In genomic region chr2:237563816-237564215, GRCh38 we compare ENCODE assay signal across 18 cellular contexts. TPM values are rescaled to one million over a fixed set of nuclear protein-coding genes. Genes with fewer than 3 reads are reported as not detected.
DNase-seq lines count a peak whose midpoint lies in the region; ATAC-seq and TF ChIP-seq lines count a peak whose summit lies in the region.
"Had no signal": no experiment of that assay in that cellular context is flagged by ENCODE, and none has a peak within 500 bp of the region (broad histone marks: within the 10 kb centered on the region; RNA-seq: fewer than 3 reads in every experiment).

No MANE protein-coding gene starts in this region.

- H3K9me2 ChIP-seq in HCT116 (ENCODE audit: insufficient read depth) (no peaks in the 10 kb centered on the region), hepatocyte (replicated peaks; ENCODE audit: insufficient read depth) (no peaks in the 10 kb centered on the region)

- no peak overlapping the region for H2AFZ ChIP-seq in HCT116 (ENCODE audit: low read depth, low read length, poor library complexity, severe bottlenecking)
- H2AFZ ChIP-seq in hepatocyte, result no peak overlapping the region

- ATAC-seq in HCT116 (no peak), GM18519 (IDR thresholded peaks at IDR 0.05; ENCODE audit: low FRiP score, unreplicated experiment) (no peak), GM21390 (IDR thresholded peaks at IDR 0.05; ENCODE audit: unreplicated experiment) (no peak)
- ATAC-seq: activated naive CD8-positive, alpha-beta T cell treated with anti-CD3 and anti-CD28 coated beads, Interleukin-2, amount 50 U/mL, for 24 hours had no signal

- 51% methylated on average over 14 of the region's 14 CpGs for WGBS in hepatocyte (ENCODE audit: low lambda C conversion rate, missing lambda C conversion rate)

- H3K4me3 ChIP-seq in HCT116 (replicated peaks in 1 of 2; ENCODE audit: low read depth in 1 of 2, low read length in 2 of 2) (no peak overlapping the region), hepatocyte (no peak overlapping the region)
- H3K4me3 ChIP-seq: suprapubic skin had no signal

- RAD21 ChIA-PET in HCT116 (lab: Charles Lee; ENCODE audit: low non-redundant PET in 1 of 2, low total read pairs in 2 of 2, uncharacterized antibody in 2 of 2, unreplicated experiment in 2 of 2), result no interaction called here

- TF ChIP-seq POLR2A in HCT116 (IDR thresholded peaks at IDR 0.05; ENCODE audit: borderline replicate concordance, extremely low read depth, insufficient read depth, insufficient read length), result no peak

- H3K27me3 ChIP-seq in HCT116 (ENCODE audit: insufficient read depth, low read length) (no peaks in the 10 kb centered on the region), hepatocyte (no peaks in the 10 kb centered on the region)

- H3K4me2 ChIP-seq in HCT116 (ENCODE audit: low read length) (no peak overlapping the region), hepatocyte (no peak overlapping the region)

- H3K9me3 ChIP-seq in HCT116 (ENCODE audit: control insufficient read depth in 1 of 2, insufficient read depth in 1 of 2, low read depth in 1 of 2, low read length in 2 of 2) (0 out of 4 replicates have a peak, but pooled peaks cover 0 to 3% of the 10 kb centered on the region in 2 experiments), hepatocyte (ENCODE audit: low read depth) (no peaks in the 10 kb centered on the region)
- H3K9me3 ChIP-seq: suprapubic skin had no signal

- H3K79me2 ChIP-seq in HCT116 (ENCODE audit: insufficient read depth, low read length), result no peaks in the 10 kb centered on the region
- H3K79me2 ChIP-seq in hepatocyte, result no peaks in the 10 kb centered on the region

- no TSS peak for BruUV-seq in HCT116 (replicated peaks; lab: Mats Ljungman, UMichigan)

- TF ChIP-seq CTCF in HCT116 (IDR thresholded peaks at IDR 0.05 in 2 of 3, conservative IDR thresholded peaks at IDR 0.05 in 1 of 3; ENCODE audit: borderline replicate concordance in 1 of 3, insufficient read depth in 1 of 3, low read depth in 2 of 3, low read length in 2 of 3), result no peak
- no peak for TF ChIP-seq CTCF in hepatocyte (IDR thresholded peaks at IDR 0.05; ENCODE audit: poor library complexity)

- H4K20me1 ChIP-seq in HCT116 (ENCODE audit: insufficient read depth), result no peaks in the 10 kb centered on the region
- no peaks in the 10 kb centered on the region for H4K20me1 ChIP-seq in hepatocyte (ENCODE audit: insufficient read depth, poor library complexity, severe bottlenecking)

- H3K27ac ChIP-seq in HCT116 (ENCODE audit: low read depth, low read length) (no peak overlapping the region), hepatocyte (no peak overlapping the region)
- H3K27ac ChIP-seq: suprapubic skin had no signal

- H3K4me1 ChIP-seq in HCT116 (ENCODE audit: control insufficient read depth in 1 of 2, insufficient read depth in 2 of 2, low read length in 2 of 2), result no peaks in the 10 kb centered on the region
- H3K4me1 ChIP-seq in hepatocyte (ENCODE audit: insufficient read depth), result no peaks in the 10 kb centered on the region

- DNase-seq in HCT116 (ENCODE audit: low read depth, low spot score), result no peak
- peak; percentile 3 for DNase-seq in amniotic stem cell (lab: John Stamatoyannopoulos, UW)
- peak; percentile 51 for DNase-seq in hepatocyte (ENCODE audit: low spot score)
- DNase-seq in posterior vena cava (ENCODE audit: low spot score), result peak; percentile 83
- DNase-seq in 8988T, result no peak
- DNase-seq in amygdala (lab: John Stamatoyannopoulos, UW), result no peak
- DNase-seq: activated naive CD8-positive, alpha-beta T cell treated with anti-CD3 and anti-CD28 coated beads, Interleukin-2, amount 50 U/mL, for 24 hours; activated T-cell treated with anti-CD3 and anti-CD28 coated beads for 4 hours; CD4-positive, CD25-positive, alpha-beta regulatory T cell; hypothalamus; naive B cell; NCI-H1048; NCI-H748 treated with DMSO at 0.1 percent for 48 hours; SHP77 had no signal

- POLR2A ChIA-PET in HCT116 (lab: Charles Lee), result no interaction called here

- no peak overlapping the region for H3K9ac ChIP-seq in HCT116 (ENCODE audit: low read length)

- TF ChIP-seq RAD21 in HCT116 (IDR thresholded peaks at IDR 0.05; ENCODE audit: low read depth), result no peak

- CTCF ChIA-PET in HCT116 (lab: Charles Lee), result no interaction called here

- H3K36me3 ChIP-seq in HCT116 (ENCODE audit: control insufficient read depth in 1 of 2, insufficient read depth in 2 of 2, low read length in 2 of 2), result no peaks in the 10 kb centered on the region
- no peaks in the 10 kb centered on the region for H3K36me3 ChIP-seq in hepatocyte (replicated peaks; ENCODE audit: insufficient read depth, low read depth)
- H3K36me3 ChIP-seq: suprapubic skin had no signal

- intact Hi-C loops in HCT116 (cut with micrococcal nuclease), result no loop called here
- intact Hi-C loops in posterior vena cava (cut with DNase I), result no loop called here

TF ChIP-seq in HCT116, 20 proteins besides CTCF, POLR2A, EP300 and RAD21:
- TF ChIP-seq REST (IDR thresholded peaks at IDR 0.05; ENCODE audit: low read depth) (peak; percentile 72), EZH2phosphoT487 (IDR thresholded peaks at IDR 0.05; ENCODE audit: borderline replicate concordance) (no peak)

RNA-seq across cellular contexts. Expression of gene PRLH, which starts 2.6 kb away (rescaled TPM):
- total RNA-seq in HCT116 (2021; ENCODE audit: unreplicated experiment), result not detected
- not detected in 2 replicates for polyA plus RNA-seq in HCT116 (2012)
- total RNA-seq in hepatocyte, result not detected in 2 replicates
- polyA plus RNA-seq in hepatocyte, result not detected in 2 replicates
- not detected for total RNA-seq in posterior vena cava
- total RNA-seq: CD4-positive, CD25-positive, alpha-beta regulatory T cell; skeletal muscle tissue; suprapubic skin had no signal
- polyA plus RNA-seq: CD4-positive, CD25-positive, alpha-beta regulatory T cell had no signal

RNA-seq across cellular contexts. Expression of gene RAB17, which starts 26.7 kb away (rescaled TPM):
- total RNA-seq in HCT116 (2021; ENCODE audit: unreplicated experiment) (41.8 TPM), hepatocyte (56.8 and 58.3 TPM in 2 replicates), posterior vena cava (1 to 10 TPM; 2.0 to 2.7 TPM)
- 28.8 and 31.5 TPM in 2 replicates for polyA plus RNA-seq in HCT116 (2012)
- polyA plus RNA-seq in hepatocyte, result 89.6 and 99.1 TPM in 2 replicates
- total RNA-seq: CD4-positive, CD25-positive, alpha-beta regulatory T cell had no signal
- polyA plus RNA-seq: CD4-positive, CD25-positive, alpha-beta regulatory T cell had no signal

Comparison
In these comparisons a context has a peak if more than half of its experiments do, and no peak if none do; other contexts are left out.
1. DNase-seq: peak in amniotic stem cell (single experiment), hepatocyte (single experiment) and posterior vena cava (single experiment); none in HCT116 (single experiment), 8988T (single experiment) and amygdala (0 of 56).
2. RNA of gene RAB17, which starts 26.7 kb away (total RNA-seq): 56.8 to 58.3 TPM in hepatocyte and 41.8 TPM in HCT116 (single experiment); 2.0 to 2.7 TPM in posterior vena cava; every median in the first group is over 10 times any median in the second.